In the genomic region with DNA sequence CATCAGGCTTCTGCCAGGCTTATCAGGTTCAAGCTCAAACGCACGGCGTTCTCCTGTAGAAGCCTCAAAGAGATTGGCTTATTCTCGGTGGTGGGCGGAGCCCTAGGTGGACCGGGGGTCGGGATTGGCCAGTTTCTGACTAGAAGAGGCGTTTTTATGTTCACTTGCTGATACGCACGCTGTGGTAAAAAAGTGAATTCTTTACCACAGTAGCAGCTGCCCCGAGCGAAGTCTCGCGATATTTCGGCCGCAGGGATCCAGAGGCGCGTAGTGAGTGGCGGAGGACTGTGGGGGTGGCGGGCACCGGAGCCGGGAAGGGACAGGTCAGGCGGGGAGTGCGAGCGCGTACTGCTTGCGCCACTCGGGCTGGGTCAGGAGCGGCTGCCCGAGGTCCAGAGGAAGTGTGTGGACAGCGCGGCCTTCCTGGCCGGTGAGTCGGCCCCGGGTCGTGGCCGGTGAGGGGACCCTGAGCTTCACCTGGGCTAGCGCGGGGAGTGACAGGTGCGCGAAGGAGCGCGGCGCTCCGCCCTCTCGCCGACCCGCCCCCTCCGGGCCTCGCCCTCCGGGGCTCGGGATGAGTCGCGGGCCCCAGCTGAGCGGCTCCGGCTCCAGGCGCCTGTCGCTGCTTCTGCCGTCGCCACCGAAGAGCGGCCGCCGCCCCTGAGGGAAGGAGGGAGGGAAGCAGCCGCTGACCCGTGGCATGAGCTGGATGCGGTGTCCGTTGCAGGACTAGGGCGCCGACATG, we compare ENCODE assay signal across 1 cellular context.
A peak's percentile ranks its signal among the peaks of the same experiment; 100 is the strongest.
TF ChIP-seq lines count a peak whose summit lies in the region.

A gene with protein sequence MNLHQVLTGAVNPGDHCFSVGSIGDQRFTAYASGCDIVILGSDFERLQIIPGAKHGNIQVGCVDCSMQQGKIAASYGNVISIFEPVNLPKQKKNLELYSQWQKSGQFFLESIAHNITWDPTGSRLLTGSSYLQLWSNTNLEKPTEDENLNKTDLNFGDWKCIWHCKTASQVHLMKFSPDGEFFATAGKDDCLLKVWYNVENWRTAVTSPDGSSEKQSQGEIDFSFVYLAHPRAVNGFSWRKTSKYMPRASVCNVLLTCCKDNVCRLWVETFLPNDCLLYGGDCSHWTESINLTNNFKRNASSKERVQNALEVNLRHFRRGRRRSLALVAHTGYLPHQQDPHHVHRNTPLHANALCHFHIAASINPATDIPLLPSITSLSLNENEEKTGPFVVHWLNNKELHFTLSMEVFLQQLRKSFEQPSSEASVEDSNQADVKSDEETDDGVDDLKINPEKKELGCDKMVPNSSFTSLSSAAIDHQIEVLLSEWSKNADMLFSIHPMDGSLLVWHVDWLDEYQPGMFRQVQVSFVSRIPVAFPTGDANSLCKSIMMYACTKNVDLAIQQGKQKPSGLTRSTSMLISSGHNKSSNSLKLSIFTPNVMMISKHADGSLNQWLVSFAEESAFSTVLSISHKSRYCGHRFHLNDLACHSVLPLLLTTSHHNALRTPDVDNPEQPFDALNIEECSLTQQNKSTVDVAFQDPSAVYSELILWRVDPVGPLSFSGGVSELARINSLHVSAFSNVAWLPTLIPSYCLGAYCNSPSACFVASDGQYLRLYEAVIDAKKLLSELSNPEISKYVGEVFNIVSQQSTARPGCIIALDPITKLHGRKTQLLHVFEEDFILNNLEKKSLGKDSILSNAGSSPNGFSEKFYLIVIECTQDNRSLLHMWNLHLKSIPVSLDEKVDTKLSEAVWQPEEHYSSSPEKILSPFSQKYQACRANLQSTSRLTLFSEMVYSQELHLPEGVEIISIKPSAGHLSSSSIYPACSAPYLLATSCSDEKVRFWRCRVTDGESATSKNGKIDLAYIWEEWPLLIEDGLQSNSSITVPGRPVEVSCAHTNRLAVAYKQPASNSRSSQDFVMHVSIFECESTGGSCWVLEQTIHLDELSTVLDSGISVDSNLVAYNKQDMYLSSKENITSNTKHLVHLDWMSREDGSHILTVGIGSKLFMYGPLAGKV (N-terminal part only) (plus strand): TSS at position 260 of the 745 bp plus-strand sequence. CDS start 483 bp downstream, at position 743.

TF ChIP-seq in SK-N-SH, 30 proteins besides CTCF, POLR2A, EP300 and RAD21 (continued from another document):
- TF ChIP-seq, protein P1, sequence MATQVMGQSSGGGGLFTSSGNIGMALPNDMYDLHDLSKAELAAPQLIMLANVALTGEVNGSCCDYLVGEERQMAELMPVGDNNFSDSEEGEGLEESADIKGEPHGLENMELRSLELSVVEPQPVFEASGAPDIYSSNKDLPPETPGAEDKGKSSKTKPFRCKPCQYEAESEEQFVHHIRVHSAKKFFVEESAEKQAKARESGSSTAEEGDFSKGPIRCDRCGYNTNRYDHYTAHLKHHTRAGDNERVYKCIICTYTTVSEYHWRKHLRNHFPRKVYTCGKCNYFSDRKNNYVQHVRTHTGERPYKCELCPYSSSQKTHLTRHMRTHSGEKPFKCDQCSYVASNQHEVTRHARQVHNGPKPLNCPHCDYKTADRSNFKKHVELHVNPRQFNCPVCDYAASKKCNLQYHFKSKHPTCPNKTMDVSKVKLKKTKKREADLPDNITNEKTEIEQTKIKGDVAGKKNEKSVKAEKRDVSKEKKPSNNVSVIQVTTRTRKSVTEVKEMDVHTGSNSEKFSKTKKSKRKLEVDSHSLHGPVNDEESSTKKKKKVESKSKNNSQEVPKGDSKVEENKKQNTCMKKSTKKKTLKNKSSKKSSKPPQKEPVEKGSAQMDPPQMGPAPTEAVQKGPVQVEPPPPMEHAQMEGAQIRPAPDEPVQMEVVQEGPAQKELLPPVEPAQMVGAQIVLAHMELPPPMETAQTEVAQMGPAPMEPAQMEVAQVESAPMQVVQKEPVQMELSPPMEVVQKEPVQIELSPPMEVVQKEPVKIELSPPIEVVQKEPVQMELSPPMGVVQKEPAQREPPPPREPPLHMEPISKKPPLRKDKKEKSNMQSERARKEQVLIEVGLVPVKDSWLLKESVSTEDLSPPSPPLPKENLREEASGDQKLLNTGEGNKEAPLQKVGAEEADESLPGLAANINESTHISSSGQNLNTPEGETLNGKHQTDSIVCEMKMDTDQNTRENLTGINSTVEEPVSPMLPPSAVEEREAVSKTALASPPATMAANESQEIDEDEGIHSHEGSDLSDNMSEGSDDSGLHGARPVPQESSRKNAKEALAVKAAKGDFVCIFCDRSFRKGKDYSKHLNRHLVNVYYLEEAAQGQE (IDR thresholded peaks at IDR 0.05; ENCODE audit: low read depth, low read length), result 0 out of 2 replicates have a peak, but pooled peaks have one; percentile 11
- TF ChIP-seq EZH2phosphoT487 (IDR thresholded peaks at IDR 0.05; ENCODE audit: borderline replicate concordance, low read depth) (no peak), NRF1 (IDR thresholded peaks at IDR 0.05; ENCODE audit: low read depth, low read length) (0 out of 2 replicates have a peak, but pooled peaks have one; percentile 10), MXI1 (IDR thresholded peaks at IDR 0.05; ENCODE audit: low read depth, low read length) (peak; percentile 76; the same call in 1 of the 2 replicates), FOXM1 (IDR thresholded peaks at IDR 0.05; ENCODE audit: low read depth) (no peak)
- TF ChIP-seq, protein P2, sequence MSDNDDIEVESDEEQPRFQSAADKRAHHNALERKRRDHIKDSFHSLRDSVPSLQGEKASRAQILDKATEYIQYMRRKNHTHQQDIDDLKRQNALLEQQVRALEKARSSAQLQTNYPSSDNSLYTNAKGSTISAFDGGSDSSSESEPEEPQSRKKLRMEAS (IDR thresholded peaks at IDR 0.05; ENCODE audit: low read depth), result peak; percentile 47
- TF ChIP-seq, protein P3, sequence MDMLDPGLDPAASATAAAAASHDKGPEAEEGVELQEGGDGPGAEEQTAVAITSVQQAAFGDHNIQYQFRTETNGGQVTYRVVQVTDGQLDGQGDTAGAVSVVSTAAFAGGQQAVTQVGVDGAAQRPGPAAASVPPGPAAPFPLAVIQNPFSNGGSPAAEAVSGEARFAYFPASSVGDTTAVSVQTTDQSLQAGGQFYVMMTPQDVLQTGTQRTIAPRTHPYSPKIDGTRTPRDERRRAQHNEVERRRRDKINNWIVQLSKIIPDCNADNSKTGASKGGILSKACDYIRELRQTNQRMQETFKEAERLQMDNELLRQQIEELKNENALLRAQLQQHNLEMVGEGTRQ (IDR thresholded peaks at IDR 0.05; ENCODE audit: borderline replicate concordance, low read depth, low read length), result no peak
- TF ChIP-seq, protein P4, sequence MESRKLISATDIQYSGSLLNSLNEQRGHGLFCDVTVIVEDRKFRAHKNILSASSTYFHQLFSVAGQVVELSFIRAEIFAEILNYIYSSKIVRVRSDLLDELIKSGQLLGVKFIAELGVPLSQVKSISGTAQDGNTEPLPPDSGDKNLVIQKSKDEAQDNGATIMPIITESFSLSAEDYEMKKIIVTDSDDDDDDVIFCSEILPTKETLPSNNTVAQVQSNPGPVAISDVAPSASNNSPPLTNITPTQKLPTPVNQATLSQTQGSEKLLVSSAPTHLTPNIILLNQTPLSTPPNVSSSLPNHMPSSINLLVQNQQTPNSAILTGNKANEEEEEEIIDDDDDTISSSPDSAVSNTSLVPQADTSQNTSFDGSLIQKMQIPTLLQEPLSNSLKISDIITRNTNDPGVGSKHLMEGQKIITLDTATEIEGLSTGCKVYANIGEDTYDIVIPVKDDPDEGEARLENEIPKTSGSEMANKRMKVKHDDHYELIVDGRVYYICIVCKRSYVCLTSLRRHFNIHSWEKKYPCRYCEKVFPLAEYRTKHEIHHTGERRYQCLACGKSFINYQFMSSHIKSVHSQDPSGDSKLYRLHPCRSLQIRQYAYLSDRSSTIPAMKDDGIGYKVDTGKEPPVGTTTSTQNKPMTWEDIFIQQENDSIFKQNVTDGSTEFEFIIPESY (IDR thresholded peaks at IDR 0.05; ENCODE audit: borderline replicate concordance, low read depth), result peak; percentile 98
